9 cellular contexts compared by ENCODE assay signal in the genomic region with DNA sequence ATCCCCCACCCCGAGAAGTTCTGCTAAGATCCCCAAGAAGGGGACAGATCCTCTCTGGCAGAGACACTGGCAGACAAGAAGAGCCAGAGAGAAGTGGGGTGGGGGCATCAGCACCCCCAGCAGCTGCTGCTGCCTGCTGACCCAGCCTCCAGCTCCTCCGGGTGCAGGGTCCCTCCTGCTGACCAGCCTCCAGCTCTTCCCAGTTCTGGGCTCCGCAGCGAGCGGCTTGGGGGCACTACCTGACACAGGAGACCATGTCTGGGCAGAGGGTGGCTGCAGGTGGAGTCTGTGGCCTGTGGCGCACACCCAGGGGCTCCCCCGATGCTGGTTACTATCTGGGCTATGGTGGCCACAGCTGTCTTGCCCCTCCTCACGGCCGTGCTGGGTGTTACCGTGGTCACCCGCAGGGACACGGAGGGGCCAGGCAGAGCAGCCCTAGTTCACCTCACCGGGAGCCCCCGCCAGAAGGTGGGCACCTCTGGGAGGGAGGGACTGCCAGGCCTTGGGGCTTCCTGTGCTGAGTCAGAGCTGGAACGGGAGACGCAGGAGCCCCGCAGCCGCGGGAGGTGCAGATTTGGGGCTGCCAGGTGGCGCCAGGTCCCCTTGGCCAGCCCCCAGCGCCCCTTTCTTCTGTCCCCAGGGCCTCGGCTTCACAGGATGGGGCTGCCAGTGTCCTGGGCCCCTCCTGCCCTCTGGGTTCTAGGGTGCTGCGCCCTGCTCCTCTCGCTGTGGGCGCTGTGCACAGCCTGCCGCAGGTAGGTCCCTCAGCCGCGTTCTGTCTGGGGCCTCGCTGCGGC. TPM values are rescaled to one million over a fixed set of nuclear protein-coding genes. Genes with fewer than 3 reads are reported as not detected.
DNase-seq lines count a peak whose midpoint lies in the region; ATAC-seq and TF ChIP-seq lines count a peak whose summit lies in the region.
"Had no signal": no experiment of that assay in that cellular context is flagged by ENCODE, and none has a peak within 500 bp of the region (broad histone marks: within the 10 kb centered on the region; RNA-seq: fewer than 3 reads in every experiment).

No MANE protein-coding gene starts in this region.

- H3K36me3 Mint-ChIP-seq in CD14-positive monocyte (peaks cover 0 to 30% of the 10 kb centered on the region in 2 donors), IgD-negative memory B cell (no peaks in the 10 kb centered on the region)
- peaks cover 18% of the 10 kb centered on the region for H3K36me3 Mint-ChIP-seq in activated T-helper 1 cell treated with anti-CD3 and anti-CD28 coated beads, Interleukin-12 subunit alpha, Interleukin-12 subunit beta, Interleukin-2, Interleukin-4 antibody, amounts not matched to agents 30 ng/mL and 10 ng/mL and 1 ng/mL, durations not matched to agents 14 hours and 24 hours and 36 hours (ENCODE audit: low read depth)

- CTCF ChIA-PET in HEK293T (lab: Yijun Ruan, JAX) = no interaction called here

- no peaks in the 10 kb centered on the region for H3K9me3 ChIP-seq in mesenchymal stem cell (ENCODE audit: control insufficient read depth, low read length)

- POLR2A ChIA-PET in HEK293T (lab: Yijun Ruan, JAX) = interaction anchor here (1.0 kb wide), 1 partner anchor 29 kb away, joined by 7 read pairs; the partner anchor contains the start of genes ARFRP1 and ZGPAT

- H3K27me3 Mint-ChIP-seq in CD14-positive monocyte (ENCODE audit: low read depth in 3 of 3) (peaks cover 17 to 37% (median 25%) of the 10 kb centered on the region in 3 donors), IgD-negative memory B cell (no peaks in the 10 kb centered on the region)
- H3K27me3 Mint-ChIP-seq in activated T-helper 1 cell treated with anti-CD3 and anti-CD28 coated beads, Interleukin-12 subunit alpha, Interleukin-12 subunit beta, Interleukin-2, Interleukin-4 antibody, amounts not matched to agents 30 ng/mL and 10 ng/mL and 1 ng/mL, durations not matched to agents 14 hours and 24 hours and 36 hours (ENCODE audit: insufficient read depth) = no peaks in the 10 kb centered on the region

- H3K36me3 ChIP-seq in mesenchymal stem cell (ENCODE audit: control insufficient read depth in 1 of 2, insufficient read depth in 2 of 2, low read depth in 1 of 2, low read length in 2 of 2) = peaks cover 40 to 71% of the 10 kb centered on the region in 2 experiments

- H3K4me3 ChIP-seq in mesenchymal stem cell (ENCODE audit: insufficient read depth in 1 of 2, low read depth in 1 of 2, low read length in 2 of 2) = no peak overlapping the region
- H3K4me3 ChIP-seq: SK-N-MC had no signal

- H3K4me2 ChIP-seq in mesenchymal stem cell (ENCODE audit: low read length, poor library complexity, severe bottlenecking) = no peak overlapping the region

- H2BK5ac ChIP-seq in mesenchymal stem cell (ENCODE audit: low read depth, low read length, poor library complexity, severe bottlenecking) = no peak overlapping the region

- H3K4me1 Mint-ChIP-seq in CD14-positive monocyte = peaks cover 21% of the 10 kb centered on the region
- H3K4me1 Mint-ChIP-seq in IgD-negative memory B cell = peaks cover 9% of the 10 kb centered on the region in 3 donors
- peaks cover 21% of the 10 kb centered on the region for H3K4me1 Mint-ChIP-seq in activated T-helper 1 cell treated with anti-CD3 and anti-CD28 coated beads, Interleukin-12 subunit alpha, Interleukin-12 subunit beta, Interleukin-2, Interleukin-4 antibody, amounts not matched to agents 30 ng/mL and 10 ng/mL and 1 ng/mL, durations not matched to agents 14 hours and 24 hours and 36 hours (ENCODE audit: low read depth)

- H3K27me3 ChIP-seq in mesenchymal stem cell (ENCODE audit: control insufficient read depth in 1 of 2, insufficient read depth in 1 of 2, low read length in 2 of 2) = no peaks in the 10 kb centered on the region

- H4K91ac ChIP-seq in mesenchymal stem cell (ENCODE audit: low read length) = peak overlapping the region; percentile 5

- 64% methylated on average over 26 of the region's 30 CpGs for WGBS in mesenchymal stem cell

- H3K9me3 Mint-ChIP-seq in CD14-positive monocyte = peaks cover 0 to 4% (median 0%) of the 10 kb centered on the region in 7 donors
- no peaks in the 10 kb centered on the region for H3K9me3 Mint-ChIP-seq in IgD-negative memory B cell
- no peaks in the 10 kb centered on the region for H3K9me3 Mint-ChIP-seq in activated T-helper 1 cell treated with anti-CD3 and anti-CD28 coated beads, Interleukin-12 subunit alpha, Interleukin-12 subunit beta, Interleukin-2, Interleukin-4 antibody, amounts not matched to agents 30 ng/mL and 10 ng/mL and 1 ng/mL, durations not matched to agents 14 hours and 24 hours and 36 hours

- peak overlapping the region; percentile 34 to 63 for H3K4me3 Mint-ChIP-seq in CD14-positive monocyte
- peak overlapping the region; percentile 79 to 95 (median 88) for H3K4me3 Mint-ChIP-seq in IgD-negative memory B cell
- H3K4me3 Mint-ChIP-seq in activated T-helper 1 cell treated with anti-CD3 and anti-CD28 coated beads, Interleukin-12 subunit alpha, Interleukin-12 subunit beta, Interleukin-2, Interleukin-4 antibody, amounts not matched to agents 30 ng/mL and 10 ng/mL and 1 ng/mL, durations not matched to agents 14 hours and 24 hours and 36 hours = peak overlapping the region; percentile 79

- H3K4ac ChIP-seq in mesenchymal stem cell (ENCODE audit: low read depth in 1 of 2, low read length in 2 of 2) = no peak overlapping the region

- TF ChIP-seq CTCF in CD14-positive monocyte (IDR thresholded peaks at IDR 0.05) = no peak

- no peak overlapping the region for H4K8ac ChIP-seq in mesenchymal stem cell (ENCODE audit: low read length)

- H3K4me1 ChIP-seq in mesenchymal stem cell (ENCODE audit: control insufficient read depth, insufficient read depth, low read depth, low read length) = peaks cover 37% of the 10 kb centered on the region

- H2AFZ ChIP-seq in mesenchymal stem cell (ENCODE audit: low read depth, low read length) = no peak overlapping the region

- H3K9ac ChIP-seq in mesenchymal stem cell (ENCODE audit: low read length) = no peak overlapping the region

- H3K27ac ChIP-seq in mesenchymal stem cell (ENCODE audit: low read length, poor library complexity, severe bottlenecking) = no peak overlapping the region
- H3K27ac ChIP-seq: SK-N-MC had no signal

- H2AK5ac ChIP-seq in mesenchymal stem cell (ENCODE audit: low read length, severe bottlenecking) = no peak overlapping the region

- H3K18ac ChIP-seq in mesenchymal stem cell (ENCODE audit: low read depth in 1 of 2, low read length in 2 of 2) = no peak overlapping the region

- intact Hi-C loops in CD14-positive monocyte (cut with micrococcal nuclease) = loop anchor here (5.0 kb wide), 2 partner anchors 95 to 165 kb away; partner anchors contain the start of gene HELZ2 (in 1 of the 2)
- intact Hi-C loops in activated T-helper 1 cell treated with anti-CD3 and anti-CD28 coated beads, Interleukin-12 subunit alpha, Interleukin-12 subunit beta, Interleukin-2, Interleukin-4 antibody, amounts not matched to agents 30 ng/mL and 10 ng/mL and 1 ng/mL, durations not matched to agents 14 hours and 24 hours and 36 hours (cut with micrococcal nuclease) = loop anchor here (5.0 to 10.0 kb wide), 3 partner anchors 200 to 305 kb away; partner anchors contain the start of genes PTK6 and SAMD10

- H2BK15ac ChIP-seq in mesenchymal stem cell (ENCODE audit: low read depth, poor library complexity, severe bottlenecking) = no peak overlapping the region

- no peak overlapping the region for H2BK12ac ChIP-seq in mesenchymal stem cell (ENCODE audit: low read length in 2 of 2)

- H3K14ac ChIP-seq in mesenchymal stem cell (ENCODE audit: low read length in 2 of 2) = no peak overlapping the region

- H2BK120ac ChIP-seq in mesenchymal stem cell (ENCODE audit: low read depth, low read length) = no peak overlapping the region

- DNase-seq in CD14-positive monocyte (ENCODE audit: low spot score) (no peak), mesenchymal stem cell (no peak), HEK293T (ENCODE audit: extremely low spot score) (no peak), dermis blood vessel endothelial cell (no peak), AG20443 (ENCODE audit: low spot score) (no peak)
- no peak for DNase-seq in activated T-helper 1 cell treated with anti-CD3 and anti-CD28 coated beads, Interleukin-12 subunit alpha, Interleukin-12 subunit beta, Interleukin-2, Interleukin-4 antibody, amounts not matched to agents 30 ng/mL and 10 ng/mL and 1 ng/mL, durations not matched to agents 14 hours and 24 hours and 36 hours (ENCODE audit: low spot score)

- H3K27ac Mint-ChIP-seq in CD14-positive monocyte (no peak overlapping the region), IgD-negative memory B cell (peak overlapping the region; percentile 81 to 97 (median 92))
- H3K27ac Mint-ChIP-seq in activated T-helper 1 cell treated with anti-CD3 and anti-CD28 coated beads, Interleukin-12 subunit alpha, Interleukin-12 subunit beta, Interleukin-2, Interleukin-4 antibody, amounts not matched to agents 30 ng/mL and 10 ng/mL and 1 ng/mL, durations not matched to agents 14 hours and 24 hours and 36 hours = no peak overlapping the region

- no peak for ATAC-seq in HG03108 (IDR thresholded peaks at IDR 0.05; ENCODE audit: unreplicated experiment)

- H3K79me1 ChIP-seq in mesenchymal stem cell (replicated peaks; ENCODE audit: low read length, poor library complexity, severe bottlenecking) = peaks cover 21% of the 10 kb centered on the region

- H3K23ac ChIP-seq in mesenchymal stem cell (ENCODE audit: low read length in 2 of 2) = no peak overlapping the region

RNA-seq across cellular contexts. Expression of gene LIME1, which starts 0.6 kb away (rescaled TPM):
- under 1 TPM; 0.39 to 0.62 TPM for polyA plus RNA-seq in CD14-positive monocyte
- 81.2 TPM for polyA plus RNA-seq in IgD-negative memory B cell
- total RNA-seq in activated T-helper 1 cell treated with anti-CD3 and anti-CD28 coated beads, Interleukin-12 subunit alpha, Interleukin-12 subunit beta, Interleukin-2, Interleukin-4 antibody, amounts not matched to agents 30 ng/mL and 10 ng/mL and 1 ng/mL, durations not matched to agents 14 hours and 24 hours and 36 hours = 12.1 TPM in 2 replicates
- 1.8 TPM for polyA plus RNA-seq in mesenchymal stem cell (2013, experiment 1 of 2)
- polyA plus RNA-seq in mesenchymal stem cell (2013, experiment 2 of 2) = 1.9 TPM
- total RNA-seq in dermis blood vessel endothelial cell = 3.4 and 3.7 TPM in 2 replicates

RNA-seq across cellular contexts. Expression of gene SLC2A4RG, which starts 2.5 kb away (rescaled TPM):
- polyA plus RNA-seq in CD14-positive monocyte (1 to 10 TPM in 1 of 2 donors, under 1 TPM in 1; 0.46 to 1.5 TPM), IgD-negative memory B cell (2.0 TPM)
- 34.7 and 38.3 TPM in 2 replicates for total RNA-seq in activated T-helper 1 cell treated with anti-CD3 and anti-CD28 coated beads, Interleukin-12 subunit alpha, Interleukin-12 subunit beta, Interleukin-2, Interleukin-4 antibody, amounts not matched to agents 30 ng/mL and 10 ng/mL and 1 ng/mL, durations not matched to agents 14 hours and 24 hours and 36 hours
- polyA plus RNA-seq in mesenchymal stem cell (2013, experiment 1 of 2) = 85.3 TPM
- polyA plus RNA-seq in mesenchymal stem cell (2013, experiment 2 of 2) = 84.2 TPM
- 11.7 and 24.1 TPM in 2 replicates for total RNA-seq in dermis blood vessel endothelial cell

RNA-seq across cellular contexts. Expression of gene ZGPAT, which starts 29.3 kb away (rescaled TPM):
- polyA plus RNA-seq in CD14-positive monocyte (10 to 100 TPM; 24.2 to 28.3 TPM), IgD-negative memory B cell (59.4 TPM)
- total RNA-seq in activated T-helper 1 cell treated with anti-CD3 and anti-CD28 coated beads, Interleukin-12 subunit alpha, Interleukin-12 subunit beta, Interleukin-2, Interleukin-4 antibody, amounts not matched to agents 30 ng/mL and 10 ng/mL and 1 ng/mL, durations not matched to agents 14 hours and 24 hours and 36 hours = 34.5 and 36.7 TPM in 2 replicates
- polyA plus RNA-seq in mesenchymal stem cell (2013, experiment 1 of 2) = 11.5 TPM
- polyA plus RNA-seq in mesenchymal stem cell (2013, experiment 2 of 2) = 11.8 TPM
- 25.6 and 29.1 TPM in 2 replicates for total RNA-seq in dermis blood vessel endothelial cell

RNA-seq across cellular contexts. Expression of gene ARFRP1, which starts 29.3 kb away (rescaled TPM):
- polyA plus RNA-seq in CD14-positive monocyte (10 to 100 TPM; 18.2 to 20.7 TPM), IgD-negative memory B cell (64.3 TPM)
- 71.8 and 73.5 TPM in 2 replicates for total RNA-seq in activated T-helper 1 cell treated with anti-CD3 and anti-CD28 coated beads, Interleukin-12 subunit alpha, Interleukin-12 subunit beta, Interleukin-2, Interleukin-4 antibody, amounts not matched to agents 30 ng/mL and 10 ng/mL and 1 ng/mL, durations not matched to agents 14 hours and 24 hours and 36 hours
- polyA plus RNA-seq in mesenchymal stem cell (2013, experiment 1 of 2) = 13.5 TPM
- 14.0 TPM for polyA plus RNA-seq in mesenchymal stem cell (2013, experiment 2 of 2)
- total RNA-seq in dermis blood vessel endothelial cell = 46.9 and 48.3 TPM in 2 replicates

RNA-seq across cellular contexts. Expression of gene TNFRSF6B, which starts 40.6 kb away (rescaled TPM):
- polyA plus RNA-seq in CD14-positive monocyte (not detected), IgD-negative memory B cell (not detected)
- total RNA-seq in activated T-helper 1 cell treated with anti-CD3 and anti-CD28 coated beads, Interleukin-12 subunit alpha, Interleukin-12 subunit beta, Interleukin-2, Interleukin-4 antibody, amounts not matched to agents 30 ng/mL and 10 ng/mL and 1 ng/mL, durations not matched to agents 14 hours and 24 hours and 36 hours = not detected in 2 replicates
- polyA plus RNA-seq in mesenchymal stem cell (2013, experiment 1 of 2) = 23.7 TPM
- 23.9 TPM for polyA plus RNA-seq in mesenchymal stem cell (2013, experiment 2 of 2)
- total RNA-seq in dermis blood vessel endothelial cell = 16.8 and 22.0 TPM in 2 replicates

Comparison
In these comparisons a context has a peak if more than half of its experiments do, and no peak if none do; other contexts are left out.
1. H3K27ac Mint-ChIP-seq: peak in IgD-negative memory B cell (3 of 3); none in CD14-positive monocyte (0 of 7) and activated T-helper 1 cell treated with anti-CD3 and anti-CD28 coated beads, Interleukin-12 subunit alpha, Interleukin-12 subunit beta, Interleukin-2, Interleukin-4 antibody, amounts not matched to agents 30 ng/mL and 10 ng/mL and 1 ng/mL, durations not matched to agents 14 hours and 24 hours and 36 hours (single experiment).
2. Peak in every context shown above with its lines, with median percentiles within 50 percentile points of each other: H3K4me3 Mint-ChIP-seq.